Comparison of ENCODE assay signal across 12 cellular contexts in genomic region chr14:89620436-89620835, GRCh38.
DNase-seq lines count a peak whose midpoint lies in the region; ATAC-seq and TF ChIP-seq lines count a peak whose summit lies in the region.
"Had no signal": no experiment of that assay in that cellular context is flagged by ENCODE, and none has a peak within 500 bp of the region (broad histone marks: within the 10 kb centered on the region; RNA-seq: fewer than 3 reads in every experiment).

No MANE protein-coding gene starts in this region.

- H3K79me2 ChIP-seq in H9 (ENCODE audit: insufficient read depth, low read length) = peaks cover 5% of the 10 kb centered on the region; the same call in 1 of the 2 replicates

- H3K56ac ChIP-seq in H9 (ENCODE audit: insufficient read length, low read depth, low read length) = no peak overlapping the region

- H3K9me3 Mint-ChIP-seq in H9 = no peaks in the 10 kb centered on the region; a peak in 1 of 5 replicates
- no peaks in the 10 kb centered on the region for H3K9me3 Mint-ChIP-seq in activated T-helper 17 cell treated with anti-CD3 and anti-CD28 coated beads, Interleukin-2, amount 50 U/mL, for 72 hours
- H3K9me3 Mint-ChIP-seq in naive B cell = peaks cover 0 to 4% (median 0%) of the 10 kb centered on the region in 7 donors

- H3K4me1 Mint-ChIP-seq in H9 (peaks cover 61 to 64% of the 10 kb centered on the region in 2 experiments), naive B cell (peaks cover 35 to 60% (median 39%) of the 10 kb centered on the region in 3 donors)
- H3K4me1 Mint-ChIP-seq in activated T-helper 17 cell treated with anti-CD3 and anti-CD28 coated beads, Interleukin-2, amount 50 U/mL, for 72 hours = peaks cover 36% of the 10 kb centered on the region

- peaks cover 9% of the 10 kb centered on the region for H3K23me2 ChIP-seq in H9 (ENCODE audit: insufficient read length, low read depth, low read length, poor library complexity, severe bottlenecking)

- no peak overlapping the region for H3T11ph ChIP-seq in H9 (ENCODE audit: low read length)

- H4K91ac ChIP-seq in H9 (ENCODE audit: insufficient read length, low read depth, low read length) = no peak overlapping the region

- no peaks in the 10 kb centered on the region for H4K20me1 ChIP-seq in BLaER1 treated with 17β-estradiol and CSF1 and Interleukin-3, amounts not matched to agents 10 nM and 100 nM
- H4K20me1 ChIP-seq in H9 (ENCODE audit: control insufficient read depth, insufficient read depth, insufficient read length) = no peaks in the 10 kb centered on the region

- H2AFZ ChIP-seq in H9 (ENCODE audit: low read length) = no peak overlapping the region

- no peak for DNase-seq in H9
- no peak for DNase-seq in naive B cell
- DNase-seq in dorsolateral prefrontal cortex = no peak
- DNase-seq in UCSD-AML1 (lab: John Stamatoyannopoulos, UW; ENCODE audit: unreplicated experiment) = no peak
- DNase-seq in GM10266 (ENCODE audit: extremely low spot score) = no peak
- no peak for DNase-seq in SHP77 (lab: John Stamatoyannopoulos, UW)
- DNase-seq: foreskin melanocyte, NCI-H146, SHP77 treated with DMSO at 0.1 percent for 48 hours had no signal

- H3K4me2 ChIP-seq in BLaER1 treated with 17β-estradiol and CSF1 and Interleukin-3, amounts not matched to agents 10 nM and 100 nM = peak overlapping the region in 9 of 11 experiments; percentile 83 to 92 (median 88); a peak in 16 of 22 replicates
- no peak overlapping the region for H3K4me2 ChIP-seq in H9 (ENCODE audit: insufficient read depth, insufficient read length, low read length)

- peaks cover 0 to 14% (median 7%) of the 10 kb centered on the region in 11 experiments; a peak in 8 of 22 replicates for H3K27me3 ChIP-seq in BLaER1 treated with 17β-estradiol and CSF1 and Interleukin-3, amounts not matched to agents 10 nM and 100 nM
- H3K27me3 ChIP-seq in H9 (ENCODE audit: insufficient read depth, low read length) (no peaks in the 10 kb centered on the region), dorsolateral prefrontal cortex (no peaks in the 10 kb centered on the region)

- H3K4me3 Mint-ChIP-seq in H9 (peak overlapping the region; percentile 8 to 69), naive B cell (peak overlapping the region in 7 of 8 donors; percentile 49 to 94 (median 82))
- peak overlapping the region; percentile 81 for H3K4me3 Mint-ChIP-seq in activated T-helper 17 cell treated with anti-CD3 and anti-CD28 coated beads, Interleukin-2, amount 50 U/mL, for 72 hours

- peaks cover 26 to 50% (median 43%) of the 10 kb centered on the region in 10 experiments for H3K4me1 ChIP-seq in BLaER1 treated with 17β-estradiol and CSF1 and Interleukin-3, amounts not matched to agents 10 nM and 100 nM
- peaks cover 14% of the 10 kb centered on the region for H3K4me1 ChIP-seq in H9 (ENCODE audit: insufficient read depth, low read length)

- H3K9ac ChIP-seq in BLaER1 treated with 17β-estradiol and CSF1 and Interleukin-3, amounts not matched to agents 10 nM and 100 nM = no peak overlapping the region
- no peak overlapping the region for H3K9ac ChIP-seq in H9 (ENCODE audit: extremely low read depth, insufficient read length, low read length)

- ATAC-seq in activated T-helper 17 cell treated with anti-CD3 and anti-CD28 coated beads, Interleukin-2, amount 50 U/mL, for 72 hours (replicated peaks) = no peak
- ATAC-seq in naive B cell (ENCODE audit: low read depth in 2 of 2) = no peak

- no peak overlapping the region for H3K14ac ChIP-seq in H9 (ENCODE audit: insufficient read depth, low read length)

- no peak overlapping the region for H3K4ac ChIP-seq in H9 (ENCODE audit: low read depth, low read length)

- TF ChIP-seq CTCF in H9 (conservative IDR thresholded peaks at IDR 0.05) (no peak), dorsolateral prefrontal cortex (IDR thresholded peaks at IDR 0.05 in 54 of 56, conservative IDR thresholded peaks at IDR 0.05 in 2 of 56; ENCODE audit: low read depth in 1 of 56, partially characterized antibody in 56 of 56) (no peak), GM10266 (IDR thresholded peaks at IDR 0.05; ENCODE audit: control insufficient read depth, insufficient read depth, low read depth, missing control alignments) (no peak)

- H3K36me3 Mint-ChIP-seq in H9 (ENCODE audit: insufficient read depth in 1 of 3, low read depth in 3 of 3) (no peaks in the 10 kb centered on the region; a peak in 1 of 7 replicates), naive B cell (no peaks in the 10 kb centered on the region)
- no peaks in the 10 kb centered on the region for H3K36me3 Mint-ChIP-seq in activated T-helper 17 cell treated with anti-CD3 and anti-CD28 coated beads, Interleukin-2, amount 50 U/mL, for 72 hours (ENCODE audit: low read depth)

- intact Hi-C loops in dorsolateral prefrontal cortex (cut with DNase I) = loop anchor here (10.0 kb wide), 3 partner anchors 74 to 586 kb away; no protein-coding TSS in a partner anchor

- no peak overlapping the region for H2BK5ac ChIP-seq in H9 (ENCODE audit: insufficient read length, low read length)

- no peak overlapping the region for H2BK12ac ChIP-seq in H9 (ENCODE audit: insufficient read length, low read depth, low read length)

- H3K27me3 Mint-ChIP-seq in H9 (ENCODE audit: low read depth) (no peaks in the 10 kb centered on the region; the same call in 1 of the 2 replicates), naive B cell (no peaks in the 10 kb centered on the region)
- no peaks in the 10 kb centered on the region for H3K27me3 Mint-ChIP-seq in activated T-helper 17 cell treated with anti-CD3 and anti-CD28 coated beads, Interleukin-2, amount 50 U/mL, for 72 hours

- H3K23ac ChIP-seq in H9 (ENCODE audit: insufficient read length, low read depth, low read length) = no peak overlapping the region

- H2AK5ac ChIP-seq in H9 (ENCODE audit: insufficient read length, low read length) = no peak overlapping the region

- H2BK20ac ChIP-seq in H9 (ENCODE audit: low read depth, low read length, poor library complexity, severe bottlenecking) = no peak overlapping the region

- no peaks in the 10 kb centered on the region for H3K36me3 ChIP-seq in BLaER1 treated with 17β-estradiol and CSF1 and Interleukin-3, amounts not matched to agents 10 nM and 100 nM

- no peak overlapping the region for H3K27ac ChIP-seq in BLaER1 treated with 17β-estradiol and CSF1 and Interleukin-3, amounts not matched to agents 10 nM and 100 nM
- H3K27ac ChIP-seq in H9 (ENCODE audit: insufficient read length, low read depth, low read length) (no peak overlapping the region), dorsolateral prefrontal cortex (no peak overlapping the region)
- H3K27ac ChIP-seq: C4-2B had no signal

- no peak overlapping the region for H2BK15ac ChIP-seq in H9 (ENCODE audit: low read depth, low read length)

- no CpG with 5 or more reads among the region's 6 CpGs for WGBS in H9 (ENCODE audit: extremely low coverage, insufficient read length, low lambda C conversion rate)

- H2BK120ac ChIP-seq in H9 (ENCODE audit: low read depth, low read length, poor library complexity, severe bottlenecking) = no peak overlapping the region

- H4K8ac ChIP-seq in H9 (replicated peaks; ENCODE audit: insufficient read length, low read depth, low read length) = no peak overlapping the region

- H3K27ac Mint-ChIP-seq in H9 = peak overlapping the region in 2 of 3 experiments; percentile 95 to 98; a peak in 5 of 7 replicates
- peak overlapping the region; percentile 90 for H3K27ac Mint-ChIP-seq in activated T-helper 17 cell treated with anti-CD3 and anti-CD28 coated beads, Interleukin-2, amount 50 U/mL, for 72 hours
- peak overlapping the region in 5 of 6 donors; percentile 50 to 81 (median 65) for H3K27ac Mint-ChIP-seq in naive B cell

- H3K18ac ChIP-seq in H9 (ENCODE audit: insufficient read length, low read depth, low read length) = no peak overlapping the region

- peaks cover 1 to 13% (median 5%) of the 10 kb centered on the region in 11 experiments; a peak in 21 of 22 replicates for H3K9me3 ChIP-seq in BLaER1 treated with 17β-estradiol and CSF1 and Interleukin-3, amounts not matched to agents 10 nM and 100 nM (replicated peaks in 1 of 11)
- H3K9me3 ChIP-seq in H9 (ENCODE audit: control insufficient read depth, low read depth, low read length) = no peaks in the 10 kb centered on the region

- H3K79me1 ChIP-seq in H9 (ENCODE audit: insufficient read depth, low read depth, low read length, poor library complexity, severe bottlenecking) = no peaks in the 10 kb centered on the region

- H3K4me3 ChIP-seq in BLaER1 treated with 17β-estradiol and CSF1 and Interleukin-3, amounts not matched to agents 10 nM and 100 nM = no peak overlapping the region
- peak overlapping the region in 1 of 59 donors; percentile 3 for H3K4me3 ChIP-seq in dorsolateral prefrontal cortex

- H4K5ac ChIP-seq in H9 (ENCODE audit: insufficient read length, low read depth, low read length) = no peak overlapping the region
